ENCODE assay signal across 9 cellular contexts in genomic region chr18:74290831-74291770, GRCh38. TPM values are rescaled to one million over a fixed set of nuclear protein-coding genes. Genes with fewer than 3 reads are reported as not detected.
A peak's percentile ranks its signal among the peaks of the same experiment; 100 is the strongest.
DNase-seq lines count a peak whose midpoint lies in the region; ATAC-seq and TF ChIP-seq lines count a peak whose summit lies in the region.
"Had no signal": no experiment of that assay in that cellular context is flagged by ENCODE, and none has a peak within 500 bp of the region (broad histone marks: within the 10 kb centered on the region; RNA-seq: fewer than 3 reads in every experiment).

No MANE protein-coding gene starts in this region.

- peak overlapping the region; percentile 95 for H2AFZ ChIP-seq in OCI-LY3 (ENCODE audit: low read depth, low read length)

- H3K36me3 ChIP-seq in OCI-LY3 (replicated peaks; ENCODE audit: low read depth, low read length) = peaks cover 6% of the 10 kb centered on the region

- H3K9me3 ChIP-seq in OCI-LY3 (ENCODE audit: insufficient read depth, low read length) = 0 out of 2 replicates have a peak, but pooled peaks cover 6% of the 10 kb centered on the region

- peaks cover 17% of the 10 kb centered on the region for H3K4me1 ChIP-seq in OCI-LY3 (ENCODE audit: low read length)

- H3K27ac Mint-ChIP-seq in mesothelial cell of epicardium = peak overlapping the region; percentile 79

- intact Hi-C loops in dorsolateral prefrontal cortex (cut with DNase I) = loop anchor here (2.0 to 5.0 kb wide), 3 partner anchors 144 to 206 kb away; partner anchors contain the start of genes CNDP2 (in 2 of the 2), FBXO15 (in 1 of the 2) and TIMM21 (in 1 of the 2)

- H3K27me3 Mint-ChIP-seq in mesothelial cell of epicardium (ENCODE audit: low read depth) = no peaks in the 10 kb centered on the region

- H3K36me3 Mint-ChIP-seq in mesothelial cell of epicardium = no peaks in the 10 kb centered on the region

- no peaks in the 10 kb centered on the region for H3K27me3 ChIP-seq in OCI-LY3 (ENCODE audit: low read depth, low read length)
- H3K27me3 ChIP-seq in dorsolateral prefrontal cortex = no peaks in the 10 kb centered on the region

- H3K4me3 Mint-ChIP-seq in mesothelial cell of epicardium = peak overlapping the region; percentile 93

- peaks cover 47% of the 10 kb centered on the region for H3K79me2 ChIP-seq in OCI-LY3 (ENCODE audit: low read length)

- no peaks in the 10 kb centered on the region for H3K9me3 Mint-ChIP-seq in mesothelial cell of epicardium

- peaks cover 19% of the 10 kb centered on the region for H3K4me1 Mint-ChIP-seq in mesothelial cell of epicardium

- H3K9ac ChIP-seq in OCI-LY3 (ENCODE audit: low read length) = peak overlapping the region; percentile 87

- TF ChIP-seq CTCF in 22Rv1 (IDR thresholded peaks at IDR 0.05) (no peak), OCI-LY3 (IDR thresholded peaks at IDR 0.05; ENCODE audit: low read depth, low read length) (no peak), dorsolateral prefrontal cortex (IDR thresholded peaks at IDR 0.05 in 54 of 56, conservative IDR thresholded peaks at IDR 0.05 in 2 of 56; ENCODE audit: low read depth in 1 of 56, partially characterized antibody in 56 of 56) (peak in 8 of 56 donors; percentile 3 to 20 (median 10)), mesothelial cell of epicardium (IDR thresholded peaks at IDR 0.05; ENCODE audit: unreplicated experiment) (no peak)

- H3K4me3 ChIP-seq in OCI-LY3 (ENCODE audit: low read length) (peak overlapping the region; percentile 82), dorsolateral prefrontal cortex (peak overlapping the region; percentile 65 to 100 (median 92))

- ATAC-seq in GM18511 (IDR thresholded peaks at IDR 0.05; ENCODE audit: unreplicated experiment) = peak; percentile 3
- no peak for ATAC-seq in GM21529 (IDR thresholded peaks at IDR 0.05; ENCODE audit: unreplicated experiment)

- H3K4me2 ChIP-seq in OCI-LY3 (ENCODE audit: low read length) = peak overlapping the region; percentile 85

- H3K27ac ChIP-seq in 22Rv1 = peak overlapping the region; percentile 79
- H3K27ac ChIP-seq in OCI-LY3 (ENCODE audit: low read length) = peak overlapping the region; percentile 40
- peak overlapping the region in 40 of 59 donors; percentile 10 to 87 (median 62) for H3K27ac ChIP-seq in dorsolateral prefrontal cortex

- DNase-seq in dorsolateral prefrontal cortex (peak in 3 of 10 donors; percentile 23 to 49 (median 26)), mesothelial cell of epicardium (ENCODE audit: low spot score in 2 of 2, unreplicated experiment in 2 of 2) (peak in 1 of 2 experiments; percentile 63), NOMO-1 treated with dmso at 0.1 percent for 144 hours (lab: John Stamatoyannopoulos, UW; ENCODE audit: unreplicated experiment) (no peak), 8988T (no peak)

- 0 out of 2 replicates have a peak, but pooled peaks cover 10% of the 10 kb centered on the region for H4K20me1 ChIP-seq in OCI-LY3 (ENCODE audit: insufficient read depth, low read length)

RNA-seq across cellular contexts. Expression of gene CYB5A, which starts 0.7 kb away (rescaled TPM):
- total RNA-seq in dorsolateral prefrontal cortex = 10 to 100 TPM; 20.0 to 49.0 (median 31.9) TPM
- total RNA-seq in mesothelial cell of epicardium = 36.5 to 46.5 TPM (median 37.6 TPM) in 3 replicates

RNA-seq across cellular contexts. Expression of gene C18orf63, which starts 24.5 kb away (rescaled TPM):
- total RNA-seq in dorsolateral prefrontal cortex (under 1 TPM in 1 of 120 experiments, not detected in 119; 0.11 TPM), mesothelial cell of epicardium (not detected in 3 replicates)
- total RNA-seq: glomerular endothelial cell had no signal
